In the genomic region with DNA sequence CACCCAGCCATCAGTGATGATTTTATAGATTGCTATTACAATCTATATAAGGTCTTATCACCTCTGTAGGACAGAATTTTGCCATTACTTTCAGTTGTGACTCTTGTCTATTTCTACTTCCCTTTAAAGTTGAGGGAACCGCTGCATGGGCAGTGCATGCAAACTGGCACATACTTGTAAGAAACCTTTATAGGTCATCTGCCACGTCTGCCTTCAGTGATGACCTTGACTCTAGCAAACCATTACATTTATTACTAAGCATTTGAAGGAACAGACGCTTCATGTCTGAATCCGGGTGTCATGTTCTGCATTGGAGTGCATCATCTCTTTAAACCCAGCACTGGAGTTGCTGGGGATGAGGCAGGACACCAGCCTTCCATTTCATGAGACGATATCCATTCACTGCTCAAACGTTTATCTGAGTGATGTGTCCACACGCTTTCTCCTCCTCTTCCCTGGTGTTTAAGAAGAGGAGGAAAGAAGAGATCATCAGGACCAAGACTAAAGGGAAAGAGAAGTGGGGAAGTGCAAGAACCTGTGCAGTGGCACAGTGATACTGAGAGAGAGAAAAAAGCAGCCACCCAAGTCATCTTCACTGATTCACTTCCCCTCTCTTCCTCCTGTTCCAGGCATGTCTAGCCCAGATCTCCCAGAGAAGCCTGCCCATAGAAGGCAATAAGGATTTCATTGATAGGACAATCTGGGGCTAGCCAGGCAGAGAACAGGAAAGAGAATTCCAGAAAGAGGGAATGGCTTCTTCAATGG, we compare ENCODE assay signal across 21 cellular contexts.
"Had no signal": no experiment of that assay in that cellular context is flagged by ENCODE, and none has a peak within 500 bp of the region (broad histone marks: within the 10 kb centered on the region; RNA-seq: fewer than 3 reads in every experiment).

No MANE protein-coding gene starts in this region.

- H3K9me3 Mint-ChIP-seq: activated CD4-positive, alpha-beta T cell treated with anti-CD3 and anti-CD28 coated beads, Interleukin-2, amount 10 ng/mL, durations not matched to agents 24 days and 14 days; activated T-helper 1 cell treated with anti-CD3 and anti-CD28 coated beads, Interleukin-12 subunit alpha, Interleukin-12 subunit beta, Interleukin-2, Interleukin-4 antibody, amounts not matched to agents 30 ng/mL and 10 ng/mL and 1 ng/mL, durations not matched to agents 14 hours and 24 hours and 36 hours; natural killer cell treated with Interleukin-12 subunit alpha and Interleukin-12 subunit beta and Interleukin-15 and Interleukin-18, amount 100 ng/mL, for 72 hours; stimulated activated naive CD8-positive, alpha-beta T cell treated with anti-CD3 and anti-CD28 coated beads, Interleukin-15, amount 100 ng/mL, for 72 hours; WTC11 had no signal

- H3K36me3 ChIP-seq: prostate gland had no signal

- H3K27ac Mint-ChIP-seq: activated CD4-positive, alpha-beta T cell treated with anti-CD3 and anti-CD28 coated beads, Interleukin-2, amount 10 ng/mL, durations not matched to agents 24 days and 14 days; natural killer cell treated with Interleukin-12 subunit alpha and Interleukin-12 subunit beta and Interleukin-15 and Interleukin-18, amount 100 ng/mL, for 72 hours; stimulated activated naive CD8-positive, alpha-beta T cell treated with anti-CD3 and anti-CD28 coated beads, Interleukin-15, amount 100 ng/mL, for 72 hours had no signal

- H3K4me3 ChIP-seq: prostate gland, testis had no signal

- H3K27me3 Mint-ChIP-seq: activated CD4-positive, alpha-beta T cell treated with anti-CD3 and anti-CD28 coated beads, Interleukin-2, amount 10 ng/mL, durations not matched to agents 24 days and 14 days; natural killer cell treated with Interleukin-12 subunit alpha and Interleukin-12 subunit beta and Interleukin-15 and Interleukin-18, amount 100 ng/mL, for 72 hours; stimulated activated naive CD8-positive, alpha-beta T cell treated with anti-CD3 and anti-CD28 coated beads, Interleukin-15, amount 100 ng/mL, for 72 hours had no signal

- H3K4me1 ChIP-seq: prostate gland, testis had no signal

- H3K27me3 ChIP-seq: testis had no signal

- DNase-seq: activated CD8-positive, alpha-beta memory T cell treated with anti-CD3 and anti-CD28 coated beads, Interleukin-2, amount 50 U/mL, for 48 hours; activated naive CD4-positive, alpha-beta T cell; central memory CD4-positive, alpha-beta T cell; cortex of kidney; immature natural killer cell; mesendoderm; occipital lobe; right cardiac atrium; small intestine; stimulated activated CD4-positive, alpha-beta T cell treated with anti-CD3 and anti-CD28 coated beads, Interleukin-4, amount 100 ng/mL, for 4 hours; stimulated activated CD8-positive, alpha-beta memory T cell treated with anti-CD3 and anti-CD28 coated beads, Interleukin-4, amount 100 ng/mL, for 48 hours; stimulated activated naive CD8-positive, alpha-beta T cell treated with anti-CD3 and anti-CD28 coated beads, Interleukin-15, amount 100 ng/mL, for 72 hours; testis had no signal

- H3K4me3 Mint-ChIP-seq: activated CD4-positive, alpha-beta T cell treated with anti-CD3 and anti-CD28 coated beads, Interleukin-2, amount 10 ng/mL, durations not matched to agents 24 days and 14 days; activated T-helper 1 cell treated with anti-CD3 and anti-CD28 coated beads, Interleukin-12 subunit alpha, Interleukin-12 subunit beta, Interleukin-2, Interleukin-4 antibody, amounts not matched to agents 30 ng/mL and 10 ng/mL and 1 ng/mL, durations not matched to agents 14 hours and 24 hours and 36 hours; immature natural killer cell; natural killer cell treated with Interleukin-12 subunit alpha and Interleukin-12 subunit beta and Interleukin-15 and Interleukin-18, amount 100 ng/mL, for 72 hours; WTC11 had no signal

- FAIRE-seq: frontal cortex, small intestine, TTC549 had no signal

- ATAC-seq: natural killer cell treated with Interleukin-12 subunit alpha and Interleukin-12 subunit beta and Interleukin-15 and Interleukin-18, amount 100 ng/mL, for 72 hours; right cardiac atrium; WTC11 had no signal

- H3K27ac ChIP-seq: epithelial cell of prostate, prostate gland, testis had no signal

- H3K9me3 ChIP-seq: prostate gland, testis had no signal
